1 cellular context compared by ENCODE assay signal in the genomic region with DNA sequence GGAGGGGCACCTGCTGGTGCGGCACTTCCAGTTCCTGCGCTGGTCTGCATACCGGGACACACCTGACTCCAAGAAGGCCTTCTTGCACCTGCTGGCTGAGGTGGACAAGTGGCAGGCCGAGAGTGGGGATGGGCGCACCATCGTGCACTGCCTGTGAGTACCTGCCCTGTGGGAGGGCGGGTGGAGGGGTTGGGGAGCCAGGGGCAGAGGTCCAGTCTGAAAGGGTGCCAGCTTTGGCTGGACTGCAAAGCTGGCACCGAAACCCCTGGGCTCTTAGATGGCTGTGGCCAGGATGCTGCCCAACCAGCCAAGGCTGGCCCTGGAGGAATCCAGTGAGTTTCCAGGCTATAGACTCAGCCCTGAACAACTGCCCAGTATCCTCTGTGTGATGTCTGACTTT.
TF ChIP-seq lines count a peak whose summit lies in the region.

No MANE protein-coding gene starts in this region.

TF ChIP-seq in IMR-90, 13 proteins besides CTCF, POLR2A, EP300 and RAD21 (continued from another document):
- TF ChIP-seq, protein P1, sequence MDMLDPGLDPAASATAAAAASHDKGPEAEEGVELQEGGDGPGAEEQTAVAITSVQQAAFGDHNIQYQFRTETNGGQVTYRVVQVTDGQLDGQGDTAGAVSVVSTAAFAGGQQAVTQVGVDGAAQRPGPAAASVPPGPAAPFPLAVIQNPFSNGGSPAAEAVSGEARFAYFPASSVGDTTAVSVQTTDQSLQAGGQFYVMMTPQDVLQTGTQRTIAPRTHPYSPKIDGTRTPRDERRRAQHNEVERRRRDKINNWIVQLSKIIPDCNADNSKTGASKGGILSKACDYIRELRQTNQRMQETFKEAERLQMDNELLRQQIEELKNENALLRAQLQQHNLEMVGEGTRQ (IDR thresholded peaks at IDR 0.05; ENCODE audit: low read depth, low read length) = no peak
- TF ChIP-seq BHLHE40 (IDR thresholded peaks at IDR 0.05; ENCODE audit: low read depth, low read length) = no peak
- no peak for TF ChIP-seq MAZ (IDR thresholded peaks at IDR 0.05; ENCODE audit: borderline replicate concordance, low read depth, low read length)
- TF ChIP-seq FOS (IDR thresholded peaks at IDR 0.05; ENCODE audit: low read depth, low read length) = no peak
